Comparison of ENCODE assay signal across 10 cellular contexts in the genomic region with DNA sequence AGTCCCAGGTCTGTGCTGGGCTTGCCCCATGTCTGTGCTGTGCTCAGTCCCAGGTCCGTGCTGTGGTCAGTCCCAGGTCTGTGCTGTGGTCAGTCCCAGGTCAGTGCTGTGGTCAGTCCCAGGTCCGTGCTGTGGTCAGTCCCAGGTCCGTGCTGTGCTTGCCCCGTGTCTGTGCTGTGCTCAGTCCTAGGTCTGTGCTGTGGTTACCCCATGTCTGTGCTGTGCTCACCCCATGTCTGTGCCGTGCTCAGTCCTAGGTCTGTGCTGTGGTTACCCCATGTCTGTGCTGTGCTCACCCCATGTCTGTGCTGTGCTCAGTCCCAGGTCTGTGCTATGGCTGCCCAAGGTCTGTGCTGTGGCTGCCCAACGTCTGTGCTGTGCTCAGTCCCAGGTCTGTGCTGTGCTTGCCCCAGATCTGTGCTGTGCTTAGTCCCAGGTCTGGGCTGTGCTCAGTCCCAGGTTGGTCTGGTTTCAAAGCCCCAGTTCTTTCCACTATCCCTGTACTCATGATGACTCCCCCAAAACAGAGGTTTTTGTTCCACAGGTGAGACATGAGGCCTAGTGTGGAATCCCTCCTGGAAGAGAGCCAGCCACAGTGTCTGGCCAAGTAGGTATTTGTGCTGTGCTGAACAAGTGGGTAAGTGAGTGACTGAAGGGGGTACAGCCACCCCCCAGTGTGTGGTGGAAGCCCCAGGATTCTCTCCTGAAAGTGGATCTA. TPM values are rescaled to one million over a fixed set of nuclear protein-coding genes. Genes with fewer than 3 reads are reported as not detected.
DNase-seq lines count a peak whose midpoint lies in the region; ATAC-seq and TF ChIP-seq lines count a peak whose summit lies in the region.
"Had no signal": no experiment of that assay in that cellular context is flagged by ENCODE, and none has a peak within 500 bp of the region (broad histone marks: within the 10 kb centered on the region; RNA-seq: fewer than 3 reads in every experiment).

No MANE protein-coding gene starts in this region.

- TF ChIP-seq CTCF in Panc1 (IDR thresholded peaks at IDR 0.05) (no peak), fibroblast of lung (conservative IDR thresholded peaks at IDR 0.05 in 1 of 2, IDR thresholded peaks at IDR 0.05 in 1 of 2; ENCODE audit: low read depth in 1 of 2, low read length in 2 of 2) (no peak)

- H3K4me3 ChIP-seq in BLaER1 (no peak overlapping the region), Panc1 (ENCODE audit: low read depth in 2 of 2, low read length in 2 of 2) (no peak overlapping the region), fibroblast of lung (replicated peaks in 1 of 4; ENCODE audit: control extremely low read depth in 1 of 4, insufficient read depth in 1 of 4, low read depth in 3 of 4, low read length in 4 of 4) (no peak overlapping the region), rectal smooth muscle tissue (ENCODE audit: low read length) (no peak overlapping the region)

- CTCF ChIA-PET in Panc1 (lab: Charles Lee), result no interaction called here

- no peaks in the 10 kb centered on the region for H3K36me3 ChIP-seq in BLaER1
- no peaks in the 10 kb centered on the region for H3K36me3 ChIP-seq in Panc1 (ENCODE audit: control insufficient read depth, insufficient read depth, low read length)
- peaks cover 3% of the 10 kb centered on the region for H3K36me3 ChIP-seq in fibroblast of lung (ENCODE audit: control insufficient read depth, insufficient read depth, low read length)
- H3K36me3 ChIP-seq in rectal smooth muscle tissue (ENCODE audit: control insufficient read depth, insufficient read depth, low read length), result no peaks in the 10 kb centered on the region

- BruUV-seq in Panc1 (replicated peaks; lab: Mats Ljungman, UMichigan), result no TSS peak

- no peak overlapping the region for H3K9ac ChIP-seq in BLaER1
- H3K9ac ChIP-seq in fibroblast of lung (ENCODE audit: insufficient read depth, low read length), result peak overlapping the region; percentile 6
- H3K9ac ChIP-seq in rectal smooth muscle tissue (ENCODE audit: low read length), result no peak overlapping the region

- DNase-seq in Panc1 (ENCODE audit: low read depth, low spot score) (no peak), fibroblast of lung (ENCODE audit: low read depth in 2 of 2) (peak in 1 of 2 donors; percentile 34), hypothalamus (lab: John Stamatoyannopoulos, UW) (no peak)
- DNase-seq: activated T-cell treated with anti-CD3 and anti-CD28 coated beads, Interleukin-2, amount 50 U/mL, for 24 hours; NCI-H1092 treated with DMSO at 0.1 percent for 48 hours had no signal

- H3K9me3 ChIP-seq in BLaER1 (no peaks in the 10 kb centered on the region), Panc1 (ENCODE audit: control insufficient read depth, insufficient read depth, low read depth, low read length) (no peaks in the 10 kb centered on the region), fibroblast of lung (ENCODE audit: control insufficient read depth, insufficient read depth, low read depth, low read length) (no peaks in the 10 kb centered on the region)

- peak overlapping the region; percentile 41; the same call in 1 of the 2 replicates for H3K4me2 ChIP-seq in BLaER1
- no peak overlapping the region for H3K4me2 ChIP-seq in fibroblast of lung (ENCODE audit: extremely low read depth, insufficient read depth, low read length)

- H3K27me3 ChIP-seq in BLaER1, result no peaks in the 10 kb centered on the region
- H3K27me3 ChIP-seq in Panc1 (ENCODE audit: control insufficient read depth, insufficient read depth, low read length), result no peaks in the 10 kb centered on the region
- no peaks in the 10 kb centered on the region for H3K27me3 ChIP-seq in fibroblast of lung (ENCODE audit: control insufficient read depth, insufficient read depth, low read length)
- no peaks in the 10 kb centered on the region for H3K27me3 ChIP-seq in rectal smooth muscle tissue (ENCODE audit: control insufficient read depth, insufficient read depth, low read length)

- intact Hi-C loops in Panc1 (cut with micrococcal nuclease; ENCODE audit: unreplicated experiment), result loop anchor here (5.0 kb wide), 1 partner anchor 251 kb away; no protein-coding TSS in a partner anchor

- H3K27ac ChIP-seq in BLaER1, result no peak overlapping the region
- peak overlapping the region; percentile 74 for H3K27ac ChIP-seq in Panc1 (ENCODE audit: low read length)
- H3K27ac ChIP-seq in fibroblast of lung (ENCODE audit: insufficient read depth, low read length), result peak overlapping the region; percentile 85
- H3K27ac ChIP-seq in rectal smooth muscle tissue (ENCODE audit: low read depth, low read length), result peak overlapping the region; percentile 71

- H3K79me2 ChIP-seq in fibroblast of lung (ENCODE audit: control insufficient read depth, insufficient read depth, low read length), result no peaks in the 10 kb centered on the region

- in situ Hi-C loops in Panc1 (cut with HindIII; ENCODE audit: low pct_unique_long_range_greater_than_20kb, low sequenced_read_pairs), result no loop called here

- H4K20me1 ChIP-seq in BLaER1 (no peaks in the 10 kb centered on the region), fibroblast of lung (ENCODE audit: control insufficient read depth, extremely low read depth, insufficient read depth, low read length) (no peaks in the 10 kb centered on the region)

- peak; percentile 72 for ATAC-seq in Panc1
- ATAC-seq in HG02973 (IDR thresholded peaks at IDR 0.05; ENCODE audit: unreplicated experiment), result no peak
- ATAC-seq in HG03095 (IDR thresholded peaks at IDR 0.05; ENCODE audit: unreplicated experiment), result no peak
- no peak for ATAC-seq in GM19035 (IDR thresholded peaks at IDR 0.05; ENCODE audit: unreplicated experiment)

- POLR2A ChIA-PET in Panc1 (lab: Charles Lee), result no interaction called here

- peaks cover 56% of the 10 kb centered on the region for H3K4me1 ChIP-seq in BLaER1
- peaks cover 29% of the 10 kb centered on the region for H3K4me1 ChIP-seq in Panc1 (ENCODE audit: control insufficient read depth, insufficient read depth, low read length)
- peaks cover 48% of the 10 kb centered on the region for H3K4me1 ChIP-seq in fibroblast of lung (ENCODE audit: control insufficient read depth, extremely low read depth, insufficient read depth, low read length)
- peaks cover 48% of the 10 kb centered on the region for H3K4me1 ChIP-seq in rectal smooth muscle tissue (ENCODE audit: control insufficient read depth, insufficient read depth, low read length)

- no peak overlapping the region for H2AFZ ChIP-seq in fibroblast of lung (ENCODE audit: low read length)

RNA-seq across cellular contexts. Expression of gene IRAG1, which starts 34.8 kb away (rescaled TPM):
- 0.21 TPM for total RNA-seq in Panc1 (2021; ENCODE audit: unreplicated experiment)
- polyA plus RNA-seq in Panc1 (2012; ENCODE audit: insufficient read length), result 0.31 TPM
- 25.7 and 55.5 TPM in 2 replicates for total RNA-seq in fibroblast of lung
- polyA plus RNA-seq in fibroblast of lung, result 21.8 and 90.0 TPM in 2 replicates
- 16.3 and 72.4 TPM in 2 replicates for polyA plus RNA-seq in fibroblast of lung (2012)
- polyA minus RNA-seq in fibroblast of lung (ENCODE audit: low replicate concordance), result 24.8 and 115 TPM in 2 replicates

Comparison
In these comparisons a context has a peak if more than half of its experiments do, and no peak if none do; other contexts are left out.
1. RNA of gene IRAG1, which starts 34.8 kb away (total RNA-seq): 25.7 to 55.5 TPM in fibroblast of lung; 0.21 TPM in Panc1 (single experiment); every median in the first group is over 10 times any median in the second.